Comparison of ENCODE assay signal across 8 cellular contexts in the genomic region with DNA sequence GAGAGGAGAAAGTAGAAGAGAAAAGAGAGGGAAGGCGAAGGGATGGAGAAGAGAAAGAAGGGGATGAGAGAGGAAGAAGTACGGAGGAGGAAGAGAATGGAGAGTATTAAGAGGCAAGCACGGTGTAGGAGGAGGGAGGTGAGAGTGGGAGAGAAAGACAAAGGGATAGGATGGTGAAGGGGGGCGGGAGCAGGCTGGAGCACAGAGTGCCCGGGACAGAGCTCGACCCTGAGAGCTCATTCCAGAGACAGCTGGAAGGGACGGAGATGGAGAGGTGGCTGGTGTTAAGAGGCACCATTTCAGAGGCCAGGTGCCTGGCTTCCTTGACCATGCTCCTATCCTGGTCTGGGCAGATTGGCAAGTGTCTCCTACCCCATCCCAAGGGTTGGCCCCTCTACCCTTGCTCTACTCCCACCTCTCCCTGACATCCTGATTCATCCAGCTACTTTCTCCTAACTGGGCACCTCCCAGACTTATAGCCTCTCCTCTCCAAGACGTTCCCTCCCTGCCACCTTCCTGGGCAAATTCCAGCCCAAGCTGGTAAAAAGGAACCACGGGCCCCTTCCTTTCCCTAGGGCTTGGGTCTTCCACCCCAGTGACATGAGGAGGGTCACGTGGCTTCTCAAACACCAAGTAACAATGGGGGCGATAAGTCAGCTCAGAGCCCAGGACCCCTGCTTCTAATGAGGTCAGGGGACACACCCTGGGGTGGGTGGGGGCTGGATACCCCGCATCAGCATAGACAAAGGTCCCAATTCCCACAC. TPM values are rescaled to one million over a fixed set of nuclear protein-coding genes. Genes with fewer than 3 reads are reported as not detected.
DNase-seq lines count a peak whose midpoint lies in the region; ATAC-seq and TF ChIP-seq lines count a peak whose summit lies in the region.
"Had no signal": no experiment of that assay in that cellular context is flagged by ENCODE, and none has a peak within 500 bp of the region (broad histone marks: within the 10 kb centered on the region; RNA-seq: fewer than 3 reads in every experiment).

No MANE protein-coding gene starts in this region.

- H3K36me3 ChIP-seq in HCT116 (ENCODE audit: control insufficient read depth in 1 of 2, insufficient read depth in 2 of 2, low read length in 2 of 2) (peaks cover 21% of the 10 kb centered on the region in 2 experiments; a peak in 3 of 4 replicates), sigmoid colon (peaks cover 0 to 31% (median 6%) of the 10 kb centered on the region in 4 donors), uterus (no peaks in the 10 kb centered on the region)

- H3K4me3 Mint-ChIP-seq in WTC11 = peak overlapping the region; percentile 78

- H3K9me2 ChIP-seq in HCT116 (ENCODE audit: insufficient read depth) = no peaks in the 10 kb centered on the region

- peaks cover 35% of the 10 kb centered on the region for H3K79me2 ChIP-seq in HCT116 (ENCODE audit: insufficient read depth, low read length)

- peaks cover 24% of the 10 kb centered on the region for H3K4me1 Mint-ChIP-seq in WTC11

- peaks cover 9 to 25% of the 10 kb centered on the region in 2 experiments for H3K4me1 ChIP-seq in HCT116 (ENCODE audit: control insufficient read depth in 1 of 2, insufficient read depth in 2 of 2, low read length in 2 of 2)
- peaks cover 0 to 37% (median 34%) of the 10 kb centered on the region in 4 donors for H3K4me1 ChIP-seq in sigmoid colon
- peaks cover 7 to 23% of the 10 kb centered on the region in 2 donors for H3K4me1 ChIP-seq in uterus

- no peak overlapping the region for H2AFZ ChIP-seq in HCT116 (ENCODE audit: low read depth, low read length, poor library complexity, severe bottlenecking)

- peaks cover 6% of the 10 kb centered on the region; the same call in 1 of the 2 replicates for H3K27me3 Mint-ChIP-seq in WTC11 (ENCODE audit: low read depth)

- peak overlapping the region; percentile 99 for H3K4me2 ChIP-seq in HCT116 (ENCODE audit: low read length)

- ATAC-seq in HCT116 (no peak), WTC11 (no peak), HG03565 (IDR thresholded peaks at IDR 0.05; ENCODE audit: unreplicated experiment) (no peak)

- no peaks in the 10 kb centered on the region for H3K9me3 ChIP-seq in HCT116 (ENCODE audit: control insufficient read depth in 1 of 2, insufficient read depth in 1 of 2, low read depth in 1 of 2, low read length in 2 of 2)
- H3K9me3 ChIP-seq in sigmoid colon = no peaks in the 10 kb centered on the region
- H3K9me3 ChIP-seq in uterus = no peaks in the 10 kb centered on the region

- H4K20me1 ChIP-seq in HCT116 (ENCODE audit: insufficient read depth) = no peaks in the 10 kb centered on the region

- H3K27me3 ChIP-seq in HCT116 (ENCODE audit: insufficient read depth, low read length) (no peaks in the 10 kb centered on the region), sigmoid colon (no peaks in the 10 kb centered on the region), uterus (no peaks in the 10 kb centered on the region)

- no peak overlapping the region for H3K27ac Mint-ChIP-seq in WTC11

- TF ChIP-seq EP300 in sigmoid colon (IDR thresholded peaks at IDR 0.05) = no peak

- no peak for TF ChIP-seq POLR2A in HCT116 (IDR thresholded peaks at IDR 0.05; ENCODE audit: borderline replicate concordance, extremely low read depth, insufficient read depth, insufficient read length)
- TF ChIP-seq POLR2A in sigmoid colon (IDR thresholded peaks at IDR 0.05) = no peak
- TF ChIP-seq POLR2A in uterus (IDR thresholded peaks at IDR 0.05) = no peak

- H3K9ac ChIP-seq in HCT116 (ENCODE audit: low read length) = peak overlapping the region; percentile 99

- no peak for TF ChIP-seq RAD21 in HCT116 (IDR thresholded peaks at IDR 0.05; ENCODE audit: low read depth)

- RAD21 ChIA-PET in HCT116 (lab: Charles Lee; ENCODE audit: low non-redundant PET in 1 of 2, low total read pairs in 2 of 2, uncharacterized antibody in 2 of 2, unreplicated experiment in 2 of 2) = no interaction called here

- POLR2A ChIA-PET in HCT116 (lab: Charles Lee) = interaction anchor here (0.9 kb wide), 1 partner anchor 14 kb away, joined by 3 read pairs; no protein-coding TSS in a partner anchor
- POLR2A ChIA-PET in WTC11 (lab: Charles Lee) = interaction anchor here (1.6 to 2.8 kb wide), 2 partner anchors 22 to 23 kb away, joined by 3 to 13 read pairs; partner anchors contain the start of gene FAM131A

- no peak for DNase-seq in HCT116 (ENCODE audit: low read depth, low spot score)
- DNase-seq in WTC11 (ENCODE audit: low spot score) = no peak
- no peak for DNase-seq in fibroblast of villous mesenchyme (ENCODE audit: low read depth)
- no peak for DNase-seq in sigmoid colon
- DNase-seq in uterus = no peak
- DNase-seq in effector CD4-positive, alpha-beta T cell = no peak

- intact Hi-C loops in HCT116 (cut with micrococcal nuclease) (no loop called here), sigmoid colon (cut with DNase I) (loop anchor here (10.0 kb wide), 1 partner anchor 415 kb away; no protein-coding TSS in a partner anchor), uterus (cut with DNase I; ENCODE audit: low total_unique reads) (no loop called here)

- no peaks in the 10 kb centered on the region for H3K9me3 Mint-ChIP-seq in WTC11

- H3K27ac ChIP-seq in HCT116 (ENCODE audit: low read depth, low read length) = peak overlapping the region; percentile 96
- H3K27ac ChIP-seq in sigmoid colon = peak overlapping the region in 3 of 4 donors; percentile 97 to 99 (median 99)
- peak overlapping the region in 1 of 2 donors; percentile 100 for H3K27ac ChIP-seq in uterus

- H3K4me3 ChIP-seq in HCT116 (replicated peaks in 1 of 2; ENCODE audit: low read depth in 1 of 2, low read length in 2 of 2) (peak overlapping the region; percentile 95 to 96), fibroblast of villous mesenchyme (ENCODE audit: low read depth, low read length) (peak overlapping the region; percentile 84), sigmoid colon (peak overlapping the region in 3 of 4 donors; percentile 63 to 94 (median 92)), uterus (peak overlapping the region in 1 of 2 donors; percentile 95)

- CTCF ChIA-PET in HCT116 (lab: Charles Lee) (interaction anchor here (1.4 kb wide), 1 partner anchor 11 kb away, joined by 3 read pairs; no protein-coding TSS in a partner anchor), WTC11 (lab: Charles Lee) (interaction anchor here (0.6 to 4.8 kb wide), 11 partner anchors 9 to 194 kb away, joined by 3 to 41 read pairs (median 4); no protein-coding TSS in a partner anchor)

- no peak for TF ChIP-seq CTCF in HCT116 (IDR thresholded peaks at IDR 0.05 in 2 of 3, conservative IDR thresholded peaks at IDR 0.05 in 1 of 3; ENCODE audit: borderline replicate concordance in 1 of 3, insufficient read depth in 1 of 3, low read depth in 2 of 3, low read length in 2 of 3)
- TF ChIP-seq CTCF in WTC11 (IDR thresholded peaks at IDR 0.05) = no peak
- no peak for TF ChIP-seq CTCF in fibroblast of villous mesenchyme (IDR thresholded peaks at IDR 0.05; ENCODE audit: insufficient read depth, low read depth, low read length)
- TF ChIP-seq CTCF in sigmoid colon (IDR thresholded peaks at IDR 0.05) = no peak
- no peak for TF ChIP-seq CTCF in uterus (IDR thresholded peaks at IDR 0.05)

- peaks cover 24% of the 10 kb centered on the region for H3K36me3 Mint-ChIP-seq in WTC11

- 51 to 74% methylated on average over 12 of the region's 12 CpGs for WGBS in sigmoid colon, 2 donors

- no TSS peak for BruUV-seq in HCT116 (replicated peaks; lab: Mats Ljungman, UMichigan)

TF ChIP-seq in HCT116, 20 proteins besides CTCF, POLR2A, EP300 and RAD21 (continues in another document):
- no peak for TF ChIP-seq ELF1 (IDR thresholded peaks at IDR 0.05; ENCODE audit: borderline replicate concordance, low read depth)
- no peak for TF ChIP-seq FOSL1 (IDR thresholded peaks at IDR 0.05; ENCODE audit: low read depth)
- no peak for TF ChIP-seq ZFX (IDR thresholded peaks at IDR 0.05)
- TF ChIP-seq EZH2 (IDR thresholded peaks at IDR 0.05) = no peak

TF ChIP-seq in WTC11, 78 proteins besides CTCF, POLR2A, EP300 and RAD21 (continues in another document):
- TF ChIP-seq ERG (CRISPR knock-in tag; IDR thresholded peaks at IDR 0.05) = no peak

RNA-seq across cellular contexts. Expression of gene CLCN2, which starts 1.2 kb away (rescaled TPM):
- 21.6 TPM for total RNA-seq in HCT116 (2021; ENCODE audit: unreplicated experiment)
- polyA plus RNA-seq in HCT116 (2012) = 11.5 and 13.5 TPM in 2 replicates
- total RNA-seq in WTC11 (2021) = 15.7 to 22.6 TPM (median 17.0 TPM) in 3 replicates
- total RNA-seq in fibroblast of villous mesenchyme = 4.2 and 6.0 TPM in 2 replicates
- 1 to 10 TPM; 1.6 to 3.3 (median 2.6) TPM for total RNA-seq in sigmoid colon
- polyA plus RNA-seq in sigmoid colon = 10 to 100 TPM; 10.9 to 30.2 (median 13.2) TPM
- total RNA-seq in uterus = 10 to 100 TPM in 2 of 4 donors, 1 to 10 TPM in 1, under 1 TPM in 1; 0.77 to 20.8 (median 7.3) TPM

RNA-seq across cellular contexts. Expression of gene POLR2H, which starts 1.3 kb away (rescaled TPM):
- 156 TPM for total RNA-seq in HCT116 (2021; ENCODE audit: unreplicated experiment)
- polyA plus RNA-seq in HCT116 (2012) = 215 and 240 TPM in 2 replicates
- total RNA-seq in WTC11 (2021) = 117 to 133 TPM (median 118 TPM) in 3 replicates
- 39.6 and 61.3 TPM in 2 replicates for total RNA-seq in fibroblast of villous mesenchyme
- 10 to 100 TPM; 53.2 to 92.5 (median 74.7) TPM for total RNA-seq in sigmoid colon
- polyA plus RNA-seq in sigmoid colon = 100 to 1,000 TPM; 132 to 162 (median 146) TPM
- 100 to 1,000 TPM in 2 of 4 donors, 10 to 100 TPM in 2; 52.8 to 103 (median 82.7) TPM for total RNA-seq in uterus

RNA-seq across cellular contexts. Expression of gene THPO, which starts 17.8 kb away (rescaled TPM):
- total RNA-seq in HCT116 (2021; ENCODE audit: unreplicated experiment) = not detected
- 0.15 and 0.25 TPM in 2 replicates for polyA plus RNA-seq in HCT116 (2012)
- total RNA-seq in WTC11 (2021) = 0.55 to 1.4 TPM (median 1.0 TPM) in 3 replicates
- 0.32 and 0.86 TPM in 2 replicates for total RNA-seq in fibroblast of villous mesenchyme
- under 1 TPM in 1 of 4 donors, not detected in 3; 0.36 TPM for total RNA-seq in sigmoid colon
- under 1 TPM in 1 of 3 donors, not detected in 2; 0.25 TPM for polyA plus RNA-seq in sigmoid colon
- total RNA-seq in uterus = 1 to 10 TPM in 1 of 4 donors, under 1 TPM in 3; 0.29 to 4.7 (median 0.46) TPM
- total RNA-seq: glomerular endothelial cell had no signal

RNA-seq across cellular contexts. Expression of gene CHRD, which starts 19.6 kb away (rescaled TPM):
- 8.0 TPM for total RNA-seq in HCT116 (2021; ENCODE audit: unreplicated experiment)
- polyA plus RNA-seq in HCT116 (2012) = 7.6 and 10.5 TPM in 2 replicates
- 1.3 to 2.7 TPM (median 1.8 TPM) in 3 replicates for total RNA-seq in WTC11 (2021)
- total RNA-seq in fibroblast of villous mesenchyme = 1.7 and 3.5 TPM in 2 replicates
- total RNA-seq in sigmoid colon = 10 to 100 TPM in 2 of 4 donors, 1 to 10 TPM in 2; 5.7 to 16.3 (median 11.3) TPM
- polyA plus RNA-seq in sigmoid colon = 1 to 10 TPM in 2 of 3 donors, under 1 TPM in 1; 0.23 to 4.5 (median 1.8) TPM
- total RNA-seq in uterus = 10 to 100 TPM; 15.9 to 57.1 (median 30.7) TPM

RNA-seq across cellular contexts. Expression of gene FAM131A, which starts 22.9 kb away (rescaled TPM):
- total RNA-seq in HCT116 (2021; ENCODE audit: unreplicated experiment) (17.8 TPM), WTC11 (2021) (20.3 to 23.0 TPM (median 20.4 TPM) in 3 replicates), fibroblast of villous mesenchyme (13.9 and 17.3 TPM in 2 replicates), sigmoid colon (10 to 100 TPM; 28.0 to 36.7 (median 33.8) TPM), uterus (10 to 100 TPM; 13.2 to 42.6 (median 36.8) TPM)
- 16.5 and 18.7 TPM in 2 replicates for polyA plus RNA-seq in HCT116 (2012)
- 10 to 100 TPM; 12.6 to 17.1 (median 12.9) TPM for polyA plus RNA-seq in sigmoid colon
